Comparison of ENCODE assay signal across 8 cellular contexts in the genomic region with DNA sequence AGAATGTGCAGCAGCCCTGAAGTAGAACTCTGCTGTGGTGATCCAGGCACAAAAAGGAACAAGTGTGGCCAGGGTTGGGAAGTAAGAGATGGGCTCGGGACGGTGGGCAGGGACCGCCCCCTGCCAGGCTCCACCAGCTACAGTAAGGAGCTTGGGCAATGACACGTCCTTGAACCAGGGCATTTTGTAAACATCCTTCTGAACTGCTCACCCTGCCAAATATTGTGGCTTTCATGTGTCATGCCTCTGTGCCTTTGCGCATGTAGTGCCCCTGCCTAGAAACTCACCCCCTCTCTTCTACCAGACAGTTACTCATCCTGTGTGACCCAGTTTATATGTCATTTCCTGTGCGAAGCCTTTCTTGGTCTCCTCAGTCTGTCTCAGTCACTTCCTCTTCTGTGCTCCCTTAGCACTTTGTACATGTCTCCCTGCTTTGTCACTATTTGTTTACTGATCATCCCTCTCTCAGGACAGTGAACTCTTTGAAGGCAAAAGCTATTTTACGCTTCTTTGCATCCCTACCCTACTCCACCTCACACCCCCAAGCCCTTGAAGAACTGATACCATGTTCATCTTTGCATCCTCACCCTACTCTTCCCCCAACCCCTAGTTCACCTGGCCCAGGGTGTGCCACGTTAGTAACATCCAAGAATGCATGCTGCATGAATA.
DNase-seq lines count a peak whose midpoint lies in the region; ATAC-seq and TF ChIP-seq lines count a peak whose summit lies in the region.

No MANE protein-coding gene starts in this region.

- peaks cover 4 to 9% of the 10 kb centered on the region in 2 donors for H3K9me3 Mint-ChIP-seq in stimulated activated naive B cell treated with anti-CD40 and anti-IgM and Interleukin-4, amounts not matched to agents 10 μg/mL and 1 μg/mL and 100 μg/mL, for 72 hours

- DNase-seq in AG20443 (ENCODE audit: low spot score) (peak; percentile 83), UCSD-AML1 (lab: John Stamatoyannopoulos, UW; ENCODE audit: unreplicated experiment) (peak; percentile 11), brain microvascular endothelial cell (peak; percentile 98), mucosa of gallbladder (ENCODE audit: low spot score) (peak; percentile 65), DMS 273 treated with DMSO at 0.1 percent for 48 hours (lab: John Stamatoyannopoulos, UW) (no peak)
- peak; percentile 76 for DNase-seq in stimulated activated naive B cell treated with anti-CD40 and anti-IgM and Interleukin-4, amounts not matched to agents 10 μg/mL and 1 μg/mL and 100 μg/mL, for 72 hours

- H3K36me3 Mint-ChIP-seq in stimulated activated naive B cell treated with anti-CD40 and anti-IgM and Interleukin-4, amounts not matched to agents 10 μg/mL and 1 μg/mL and 100 μg/mL, for 72 hours, result peaks cover 3 to 8% of the 10 kb centered on the region in 2 donors

- no peaks in the 10 kb centered on the region for H3K27me3 ChIP-seq in brain microvascular endothelial cell (replicated peaks)

- no peak overlapping the region for H3K4me3 ChIP-seq in brain microvascular endothelial cell (ENCODE audit: low read depth, low read length)

- peak overlapping the region; percentile 67 to 72 for H3K4me3 Mint-ChIP-seq in stimulated activated naive B cell treated with anti-CD40 and anti-IgM and Interleukin-4, amounts not matched to agents 10 μg/mL and 1 μg/mL and 100 μg/mL, for 72 hours

- H3K36me3 ChIP-seq in brain microvascular endothelial cell (replicated peaks), result no peaks in the 10 kb centered on the region

- H3K27ac Mint-ChIP-seq in stimulated activated naive B cell treated with anti-CD40 and anti-IgM and Interleukin-4, amounts not matched to agents 10 μg/mL and 1 μg/mL and 100 μg/mL, for 72 hours, result peak overlapping the region; percentile 97

- no peak for TF ChIP-seq CTCF in brain microvascular endothelial cell (IDR thresholded peaks at IDR 0.05; ENCODE audit: low read depth, low read length, missing control alignments)

- peaks cover 31 to 42% of the 10 kb centered on the region in 2 donors for H3K4me1 Mint-ChIP-seq in stimulated activated naive B cell treated with anti-CD40 and anti-IgM and Interleukin-4, amounts not matched to agents 10 μg/mL and 1 μg/mL and 100 μg/mL, for 72 hours

- no peaks in the 10 kb centered on the region for H3K27me3 Mint-ChIP-seq in stimulated activated naive B cell treated with anti-CD40 and anti-IgM and Interleukin-4, amounts not matched to agents 10 μg/mL and 1 μg/mL and 100 μg/mL, for 72 hours

- in situ Hi-C loops in brain microvascular endothelial cell (cut with HindIII; ENCODE audit: low pct_ligation_motif_present, low sequenced_read_pairs), result no loop called here

- peak overlapping the region; percentile 94 for H3K27ac ChIP-seq in brain microvascular endothelial cell

- ATAC-seq in GM19463 (IDR thresholded peaks at IDR 0.05; ENCODE audit: unreplicated experiment), result peak; percentile 100
- peak; percentile 100 for ATAC-seq in HG03571 (IDR thresholded peaks at IDR 0.05; ENCODE audit: unreplicated experiment)
- ATAC-seq in stimulated activated naive B cell treated with anti-CD40 and anti-IgM and Interleukin-4, amounts not matched to agents 10 μg/mL and 1 μg/mL and 100 μg/mL, for 72 hours (replicated peaks), result peak; percentile 99
